In the genomic region with DNA sequence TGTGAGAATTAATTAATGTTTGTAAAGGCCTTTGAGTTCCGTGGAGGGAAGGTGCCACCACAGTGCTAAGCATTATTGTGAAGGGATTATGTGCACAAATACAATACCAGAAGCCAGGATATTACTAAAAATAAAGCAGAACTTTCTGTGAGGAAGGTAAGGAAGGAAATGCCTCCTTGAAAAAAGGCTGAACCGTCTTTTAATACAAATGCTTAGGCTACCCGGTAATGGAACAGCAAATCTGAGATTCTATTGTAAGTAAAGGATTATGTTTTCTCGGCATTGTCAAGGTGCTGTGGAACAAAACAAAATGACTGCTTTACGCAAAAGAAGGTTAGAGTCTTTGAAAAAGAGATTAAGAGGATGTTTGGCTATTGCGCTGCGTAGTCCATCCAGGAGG, we compare ENCODE assay signal across 21 cellular contexts.
"Had no signal": no experiment of that assay in that cellular context is flagged by ENCODE, and none has a peak within 500 bp of the region (broad histone marks: within the 10 kb centered on the region; RNA-seq: fewer than 3 reads in every experiment).

No MANE protein-coding gene starts in this region.

- H3K4me1 ChIP-seq: transverse colon, vagina had no signal

- H3K36me3 ChIP-seq: transverse colon, vagina had no signal

- H3K27ac ChIP-seq: vagina, VCaP had no signal

- H3K4me3 ChIP-seq: coronary artery, mucosa of descending colon, transverse colon, vagina had no signal

- H3K4me1 Mint-ChIP-seq: activated naive CD4-positive, alpha-beta T cell treated with anti-CD3 and anti-CD28 coated beads, Interleukin-2, amount 10 ng/mL, durations not matched to agents 7 days and 5 days; activated naive CD8-positive, alpha-beta T cell treated with anti-CD3 and anti-CD28 coated beads, Interleukin-2, amount 50 U/mL, for 24 hours; naive B cell had no signal

- H3K27me3 ChIP-seq: transverse colon, vagina had no signal

- DNase-seq: activated CD4-positive, alpha-beta T cell treated with anti-CD3 and anti-CD28 coated beads for 1 hour; activated CD8-positive, alpha-beta memory T cell treated with anti-CD3 and anti-CD28 coated beads for 24 hours; activated CD8-positive, alpha-beta memory T cell treated with anti-CD3 and anti-CD28 coated beads, Interleukin-2, amount 50 U/mL, for 48 hours; activated effector memory CD4-positive, alpha-beta T cell treated with Interleukin-2 at 50 U/mL for 16 hours; activated naive CD4-positive, alpha-beta T cell treated with anti-CD3 and anti-CD28 coated beads, Interleukin-2, amount 10 ng/mL, durations not matched to agents 7 days and 5 days; activated naive CD8-positive, alpha-beta T cell treated with anti-CD3 and anti-CD28 coated beads, Interleukin-2, amount 50 U/mL, for 24 hours; activated T-cell treated with anti-CD3 and anti-CD28 coated beads, Interleukin-2, amount 50 U/mL, for 48 hours; anterior cingulate cortex; effector CD4-positive, alpha-beta T cell; foreskin fibroblast; kidney glomerular epithelial cell; mesenchymal stem cell; mucosa of descending colon; naive B cell; posterior cingulate gyrus; stimulated activated naive CD8-positive, alpha-beta T cell treated with anti-CD3 and anti-CD28 coated beads, Interleukin-15, Interleukin-2, amounts not matched to agents 100 U/mL and 50 U/mL, for 24 hours; transverse colon had no signal

- H3K27ac Mint-ChIP-seq: activated naive CD4-positive, alpha-beta T cell treated with anti-CD3 and anti-CD28 coated beads, Interleukin-2, amount 10 ng/mL, durations not matched to agents 7 days and 5 days; activated naive CD8-positive, alpha-beta T cell treated with anti-CD3 and anti-CD28 coated beads, Interleukin-2, amount 50 U/mL, for 24 hours; naive B cell; T-helper 1 cell treated with Interleukin-12 subunit alpha and Interleukin-12 subunit beta and Interleukin-4 antibody, amounts not matched to agents 30 μg/mL and 1 μg/mL, for 36 hours had no signal

- H3K9me3 ChIP-seq: mucosa of descending colon, transverse colon, vagina had no signal

- H3K36me3 Mint-ChIP-seq: activated naive CD4-positive, alpha-beta T cell treated with anti-CD3 and anti-CD28 coated beads, Interleukin-2, amount 10 ng/mL, durations not matched to agents 7 days and 5 days had no signal

- H3K4me3 Mint-ChIP-seq: activated naive CD4-positive, alpha-beta T cell treated with anti-CD3 and anti-CD28 coated beads, Interleukin-2, amount 10 ng/mL, durations not matched to agents 7 days and 5 days; activated naive CD8-positive, alpha-beta T cell treated with anti-CD3 and anti-CD28 coated beads, Interleukin-2, amount 50 U/mL, for 24 hours; naive B cell; T-helper 1 cell treated with Interleukin-12 subunit alpha and Interleukin-12 subunit beta and Interleukin-4 antibody, amounts not matched to agents 30 μg/mL and 1 μg/mL, for 36 hours had no signal

- ATAC-seq: activated naive CD8-positive, alpha-beta T cell treated with anti-CD3 and anti-CD28 coated beads, Interleukin-2, amount 50 U/mL, for 24 hours; mucosa of descending colon; stimulated activated naive CD8-positive, alpha-beta T cell treated with anti-CD3 and anti-CD28 coated beads, Interleukin-15, Interleukin-2, amounts not matched to agents 100 U/mL and 50 U/mL, for 24 hours had no signal
